ENCODE assay signal across 9 cellular contexts in the genomic region with DNA sequence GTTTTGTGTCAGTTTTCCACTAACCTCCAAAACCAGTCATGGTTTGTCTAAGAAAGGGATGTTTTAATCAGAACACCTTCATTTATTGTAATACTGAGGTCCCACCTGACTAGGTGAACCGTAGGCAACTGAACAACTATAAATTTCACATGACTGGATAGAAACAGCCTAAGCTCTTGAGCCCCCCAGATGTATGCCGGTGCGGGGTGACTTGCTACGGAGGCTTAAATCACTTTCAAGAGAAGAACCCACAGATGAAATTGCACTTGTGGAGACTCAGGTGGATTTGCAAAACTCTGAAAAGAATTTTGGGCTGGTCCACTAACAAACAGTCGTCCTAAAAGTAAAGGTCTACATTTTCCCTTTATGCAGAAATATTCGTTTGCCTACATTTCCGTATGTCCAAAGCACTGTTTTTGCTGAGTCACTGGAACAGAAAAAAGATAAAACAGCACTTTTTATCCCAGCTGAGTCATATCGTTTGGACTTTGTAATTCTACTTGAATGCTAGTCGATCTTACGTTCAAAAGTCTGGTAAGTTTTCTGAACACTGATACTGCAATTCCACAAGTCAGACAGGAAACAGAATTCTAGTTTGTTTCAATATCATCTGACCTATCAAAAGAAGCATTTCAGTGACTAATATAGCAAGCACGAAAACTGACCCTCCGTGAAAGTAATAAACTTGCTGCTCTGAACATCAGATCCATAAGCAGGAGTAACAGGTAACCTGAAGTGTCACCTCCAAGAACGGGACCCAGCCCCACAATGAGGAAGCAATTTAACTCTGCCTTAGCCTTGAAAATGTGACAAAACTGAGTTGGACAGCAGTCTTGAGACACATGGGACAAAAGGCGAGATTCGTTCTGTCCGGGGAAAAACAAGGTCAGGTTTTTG. TPM values are rescaled to one million over a fixed set of nuclear protein-coding genes. Genes with fewer than 3 reads are reported as not detected.
DNase-seq lines count a peak whose midpoint lies in the region; ATAC-seq and TF ChIP-seq lines count a peak whose summit lies in the region.
"Had no signal": no experiment of that assay in that cellular context is flagged by ENCODE, and none has a peak within 500 bp of the region (broad histone marks: within the 10 kb centered on the region; RNA-seq: fewer than 3 reads in every experiment).

No MANE protein-coding gene starts in this region.

- H3K27me3 Mint-ChIP-seq in CD14-positive monocyte (ENCODE audit: low read depth in 3 of 3), result no peaks in the 10 kb centered on the region

- peak overlapping the region; percentile 66 to 93 (median 88) for H3K27ac Mint-ChIP-seq in CD14-positive monocyte
- H3K27ac Mint-ChIP-seq: IgD-negative memory B cell had no signal

- peak overlapping the region; percentile 48 for H3K27ac ChIP-seq in PC-3 (ENCODE audit: low read length)

- no peaks in the 10 kb centered on the region for H3K36me3 ChIP-seq in PC-3 (ENCODE audit: low read depth, low read length)

- POLR2A ChIA-PET in PC-3 (lab: Charles Lee; ENCODE audit: unreplicated experiment), result no interaction called here

- H3K36me3 Mint-ChIP-seq in CD14-positive monocyte, result peaks cover 9 to 16% of the 10 kb centered on the region in 2 donors
- H3K36me3 Mint-ChIP-seq: IgD-negative memory B cell had no signal

- H3K4me3 Mint-ChIP-seq in CD14-positive monocyte, result peak overlapping the region; percentile 62 to 84

- DNase-seq in CD14-positive monocyte (ENCODE audit: low spot score) (no peak), H4 (ENCODE audit: low spot score) (peak; percentile 85), PC-3 (peak; percentile 70), omental fat pad (ENCODE audit: low spot score) (no peak), GM19238 (ENCODE audit: insufficient read length, low spot score) (no peak), Ammon's horn (ENCODE audit: low spot score) (no peak)
- no peak for DNase-seq in activated CD4-positive, alpha-beta T cell treated with anti-CD3 and anti-CD28 coated beads for 48 hours

- peak overlapping the region; percentile 56 for H3K4me3 ChIP-seq in PC-3 (ENCODE audit: low read length)

- TF ChIP-seq CTCF in CD14-positive monocyte (IDR thresholded peaks at IDR 0.05) (no peak), PC-3 (conservative IDR thresholded peaks at IDR 0.05; ENCODE audit: low read depth, low read length) (no peak), omental fat pad (IDR thresholded peaks at IDR 0.05) (no peak)

- H3K9ac ChIP-seq in PC-3 (ENCODE audit: low read length), result 0 out of 2 replicates have a peak overlapping the region, but pooled peaks have one; percentile 11

- H3K79me2 ChIP-seq in PC-3 (ENCODE audit: low read length), result no peaks in the 10 kb centered on the region

- H4K20me1 ChIP-seq in PC-3 (ENCODE audit: low read length), result no peaks in the 10 kb centered on the region

- CTCF ChIA-PET in PC-3 (lab: Charles Lee), result no interaction called here

- no peaks in the 10 kb centered on the region for H3F3A ChIP-seq in PC-3 (ENCODE audit: low read length, unreplicated experiment)

- ATAC-seq in PC-3, result peak; percentile 82
- peak; percentile 20 for ATAC-seq in esophagus mucosa
- peak; percentile 86 for ATAC-seq in omental fat pad (ENCODE audit: low FRiP score)

- H3K4me1 ChIP-seq in PC-3 (ENCODE audit: insufficient read depth, low read length), result peaks cover 15% of the 10 kb centered on the region

- intact Hi-C loops in CD14-positive monocyte (cut with micrococcal nuclease), result no loop called here
- intact Hi-C loops in PC-3 (cut with micrococcal nuclease), result no loop called here

- no peaks in the 10 kb centered on the region for H3K9me3 Mint-ChIP-seq in CD14-positive monocyte

- H3K4me2 ChIP-seq in PC-3 (ENCODE audit: low read length), result peak overlapping the region; percentile 76

- H2AFZ ChIP-seq in PC-3 (ENCODE audit: low read length), result peak overlapping the region; percentile 44

- peaks cover 8% of the 10 kb centered on the region for H3K27me3 ChIP-seq in PC-3 (ENCODE audit: low read length)

- no TSS peak for BruUV-seq in PC-3 (replicated peaks; lab: Mats Ljungman, UMichigan)

- H3K9me3 ChIP-seq in PC-3 (ENCODE audit: low read length), result no peaks in the 10 kb centered on the region

- no peaks in the 10 kb centered on the region for H3K9me2 ChIP-seq in PC-3 (replicated peaks; ENCODE audit: low read length)

- H3K4me1 Mint-ChIP-seq in CD14-positive monocyte, result peaks cover 93% of the 10 kb centered on the region

RNA-seq across cellular contexts. Expression of gene ZNF516, which starts 18.1 kb away (rescaled TPM):
- 1 to 10 TPM; 5.0 to 8.6 TPM for polyA plus RNA-seq in CD14-positive monocyte
- 7.0 and 7.4 TPM in 2 replicates for total RNA-seq in H4 (2014; rRNA removed; shearing (Covaris generic))
- total RNA-seq in PC-3 (2014; rRNA removed) (1.7 and 4.0 TPM in 2 replicates), esophagus mucosa (19.3 TPM), omental fat pad (10 to 100 TPM; 11.2 to 27.7 (median 16.6) TPM)

Comparison
In these comparisons a context has a peak if more than half of its experiments do, and no peak if none do; other contexts are left out.
1. DNase-seq: peak in H4 (single experiment) and PC-3 (single experiment); none in CD14-positive monocyte (single experiment), omental fat pad (single experiment), GM19238 (single experiment), Ammon's horn (single experiment) and activated CD4-positive, alpha-beta T cell treated with anti-CD3 and anti-CD28 coated beads for 48 hours (single experiment).
2. ATAC-seq: peak in every context shown above with its lines; median percentile 86 in omental fat pad; 82 in PC-3; 20 in esophagus mucosa.